1 cellular context compared by ENCODE assay signal in genomic region chr7:54932818-54933543, GRCh38.
TF ChIP-seq lines count a peak whose summit lies in the region.

No MANE protein-coding gene starts in this region.

TF ChIP-seq in HEK293, 187 proteins besides CTCF, POLR2A, EP300 and RAD21 (continued from another document and continues in another):
- TF ChIP-seq ZNF302 (tag by site-specific recombination; IDR thresholded peaks at IDR 0.05; ENCODE audit: low read depth) (no peak), PRDM6 (tag by site-specific recombination; IDR thresholded peaks at IDR 0.05) (no peak), SALL2 (tag by site-specific recombination; IDR thresholded peaks at IDR 0.05; ENCODE audit: borderline replicate concordance) (no peak), SP3 (tag by site-specific recombination; IDR thresholded peaks at IDR 0.05) (peak; percentile 36; the same call in 1 of the 2 replicates), ZFP41 (tag by site-specific recombination; IDR thresholded peaks at IDR 0.05; ENCODE audit: borderline replicate concordance) (no peak), BCL11B (tag by site-specific recombination; IDR thresholded peaks at IDR 0.05; ENCODE audit: low read depth) (no peak), TCF7L2 (IDR thresholded peaks at IDR 0.05; ENCODE audit: borderline replicate concordance, low read depth, low read length) (no peak), SP2 (tag by site-specific recombination; IDR thresholded peaks at IDR 0.05) (peak; percentile 62), ZSCAN4 (tag by site-specific recombination; IDR thresholded peaks at IDR 0.05) (no peak), INSM2 (tag by site-specific recombination; IDR thresholded peaks at IDR 0.05) (no peak), IKZF3 (tag by site-specific recombination; IDR thresholded peaks at IDR 0.05) (no peak), BCL11A (tag by site-specific recombination; IDR thresholded peaks at IDR 0.05; ENCODE audit: low read depth) (no peak), MEIS1 (CRISPR knock-in tag; IDR thresholded peaks at IDR 0.05; ENCODE audit: borderline replicate concordance) (no peak), ZNF112 (tag by site-specific recombination; IDR thresholded peaks at IDR 0.05) (no peak), ZNF184 (tag by site-specific recombination; IDR thresholded peaks at IDR 0.05) (no peak), ZNF791 (tag by site-specific recombination; IDR thresholded peaks at IDR 0.05) (no peak), TRIM28 (IDR thresholded peaks at IDR 0.05; ENCODE audit: borderline replicate concordance, low read length) (no peak), ZNF416 (tag by site-specific recombination; IDR thresholded peaks at IDR 0.05) (no peak), ATF2 (tag by site-specific recombination; IDR thresholded peaks at IDR 0.05; ENCODE audit: low read depth) (no peak), ZNF366 (tag by site-specific recombination; conservative IDR thresholded peaks at IDR 0.05) (no peak), ZNF133 (tag by site-specific recombination; IDR thresholded peaks at IDR 0.05) (no peak), ZNF654 (tag by site-specific recombination; IDR thresholded peaks at IDR 0.05; ENCODE audit: low read depth) (no peak), PRDM2 (tag by site-specific recombination; IDR thresholded peaks at IDR 0.05; ENCODE audit: borderline replicate concordance) (no peak), ZNF132 (tag by site-specific recombination; IDR thresholded peaks at IDR 0.05; ENCODE audit: borderline replicate concordance) (no peak), ZNF692 (tag by site-specific recombination; IDR thresholded peaks at IDR 0.05) (no peak), ZBTB49 (tag by site-specific recombination; IDR thresholded peaks at IDR 0.05; ENCODE audit: low read depth) (no peak), GLI2 (tag by site-specific recombination; IDR thresholded peaks at IDR 0.05; ENCODE audit: borderline replicate concordance, low read depth) (no peak), ZNF664 (tag by site-specific recombination; IDR thresholded peaks at IDR 0.05) (no peak), ZNF529 (tag by site-specific recombination; IDR thresholded peaks at IDR 0.05; ENCODE audit: insufficient replicate concordance) (no peak), ZNF266 (tag by site-specific recombination; IDR thresholded peaks at IDR 0.05; ENCODE audit: low read depth) (no peak), ZNF211 (tag by site-specific recombination; IDR thresholded peaks at IDR 0.05; ENCODE audit: low read depth) (no peak), KLF9 (tag by site-specific recombination; IDR thresholded peaks at IDR 0.05; ENCODE audit: low read depth) (no peak), ZSCAN23 (tag by site-specific recombination; IDR thresholded peaks at IDR 0.05) (no peak), PRDM1 (tag by site-specific recombination; IDR thresholded peaks at IDR 0.05) (no peak), ZNF596 (tag by site-specific recombination; IDR thresholded peaks at IDR 0.05) (no peak), ZNF37A (tag by site-specific recombination; IDR thresholded peaks at IDR 0.05) (no peak)
- TF ChIP-seq, protein P1, sequence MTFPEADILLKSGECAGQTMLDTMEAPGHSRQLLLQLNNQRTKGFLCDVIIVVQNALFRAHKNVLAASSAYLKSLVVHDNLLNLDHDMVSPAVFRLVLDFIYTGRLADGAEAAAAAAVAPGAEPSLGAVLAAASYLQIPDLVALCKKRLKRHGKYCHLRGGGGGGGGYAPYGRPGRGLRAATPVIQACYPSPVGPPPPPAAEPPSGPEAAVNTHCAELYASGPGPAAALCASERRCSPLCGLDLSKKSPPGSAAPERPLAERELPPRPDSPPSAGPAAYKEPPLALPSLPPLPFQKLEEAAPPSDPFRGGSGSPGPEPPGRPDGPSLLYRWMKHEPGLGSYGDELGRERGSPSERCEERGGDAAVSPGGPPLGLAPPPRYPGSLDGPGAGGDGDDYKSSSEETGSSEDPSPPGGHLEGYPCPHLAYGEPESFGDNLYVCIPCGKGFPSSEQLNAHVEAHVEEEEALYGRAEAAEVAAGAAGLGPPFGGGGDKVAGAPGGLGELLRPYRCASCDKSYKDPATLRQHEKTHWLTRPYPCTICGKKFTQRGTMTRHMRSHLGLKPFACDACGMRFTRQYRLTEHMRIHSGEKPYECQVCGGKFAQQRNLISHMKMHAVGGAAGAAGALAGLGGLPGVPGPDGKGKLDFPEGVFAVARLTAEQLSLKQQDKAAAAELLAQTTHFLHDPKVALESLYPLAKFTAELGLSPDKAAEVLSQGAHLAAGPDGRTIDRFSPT (tag by site-specific recombination; IDR thresholded peaks at IDR 0.05): no peak
- TF ChIP-seq, protein P2, sequence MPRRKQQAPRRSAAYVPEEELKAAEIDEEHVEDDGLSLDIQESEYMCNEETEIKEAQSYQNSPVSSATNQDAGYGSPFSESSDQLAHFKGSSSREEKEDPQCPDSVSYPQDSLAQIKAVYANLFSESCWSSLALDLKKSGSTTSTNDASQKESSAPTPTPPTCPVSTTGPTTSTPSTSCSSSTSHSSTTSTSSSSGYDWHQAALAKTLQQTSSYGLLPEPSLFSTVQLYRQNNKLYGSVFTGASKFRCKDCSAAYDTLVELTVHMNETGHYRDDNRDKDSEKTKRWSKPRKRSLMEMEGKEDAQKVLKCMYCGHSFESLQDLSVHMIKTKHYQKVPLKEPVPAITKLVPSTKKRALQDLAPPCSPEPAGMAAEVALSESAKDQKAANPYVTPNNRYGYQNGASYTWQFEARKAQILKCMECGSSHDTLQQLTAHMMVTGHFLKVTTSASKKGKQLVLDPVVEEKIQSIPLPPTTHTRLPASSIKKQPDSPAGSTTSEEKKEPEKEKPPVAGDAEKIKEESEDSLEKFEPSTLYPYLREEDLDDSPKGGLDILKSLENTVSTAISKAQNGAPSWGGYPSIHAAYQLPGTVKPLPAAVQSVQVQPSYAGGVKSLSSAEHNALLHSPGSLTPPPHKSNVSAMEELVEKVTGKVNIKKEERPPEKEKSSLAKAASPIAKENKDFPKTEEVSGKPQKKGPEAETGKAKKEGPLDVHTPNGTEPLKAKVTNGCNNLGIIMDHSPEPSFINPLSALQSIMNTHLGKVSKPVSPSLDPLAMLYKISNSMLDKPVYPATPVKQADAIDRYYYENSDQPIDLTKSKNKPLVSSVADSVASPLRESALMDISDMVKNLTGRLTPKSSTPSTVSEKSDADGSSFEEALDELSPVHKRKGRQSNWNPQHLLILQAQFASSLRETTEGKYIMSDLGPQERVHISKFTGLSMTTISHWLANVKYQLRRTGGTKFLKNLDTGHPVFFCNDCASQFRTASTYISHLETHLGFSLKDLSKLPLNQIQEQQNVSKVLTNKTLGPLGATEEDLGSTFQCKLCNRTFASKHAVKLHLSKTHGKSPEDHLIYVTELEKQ (tag by site-specific recombination; IDR thresholded peaks at IDR 0.05; ENCODE audit: borderline replicate concordance): no peak
